In genomic region chr7:135664046-135664589, GRCh38 we compare ENCODE assay signal across 1 cellular context.
TF ChIP-seq lines count a peak whose summit lies in the region.

No MANE protein-coding gene starts in this region.

TF ChIP-seq in SK-N-SH treated with all-trans-retinoic acid at 6 μM for 48 hours, 23 proteins besides CTCF, POLR2A, EP300 and RAD21 (continued from another document):
- no peak for TF ChIP-seq PATZ1 (CRISPR knock-in tag; IDR thresholded peaks at IDR 0.05; ENCODE audit: borderline replicate concordance)
- TF ChIP-seq GLIS3 (CRISPR knock-in tag; IDR thresholded peaks at IDR 0.05): no peak
- TF ChIP-seq ZNF70 (CRISPR knock-in tag; IDR thresholded peaks at IDR 0.05): no peak
- no peak for TF ChIP-seq OSR1 (CRISPR knock-in tag; IDR thresholded peaks at IDR 0.05)
- TF ChIP-seq ZNF565 (CRISPR knock-in tag; conservative IDR thresholded peaks at IDR 0.05; ENCODE audit: low read depth): no peak
